In genomic region chr3:127790580-127791183, GRCh38 we compare ENCODE assay signal across 10 cellular contexts. TPM values are rescaled to one million over a fixed set of nuclear protein-coding genes. Genes with fewer than 3 reads are reported as not detected.
A peak's percentile ranks its signal among the peaks of the same experiment; 100 is the strongest.
DNase-seq lines count a peak whose midpoint lies in the region; ATAC-seq and TF ChIP-seq lines count a peak whose summit lies in the region.
"Had no signal": no experiment of that assay in that cellular context is flagged by ENCODE, and none has a peak within 500 bp of the region (broad histone marks: within the 10 kb centered on the region; RNA-seq: fewer than 3 reads in every experiment).

No MANE protein-coding gene starts in this region.

- TF ChIP-seq CTCF in gastrocnemius medialis (IDR thresholded peaks at IDR 0.05 in 4 of 5, conservative IDR thresholded peaks at IDR 0.05 in 1 of 5) = no peak

- in situ Hi-C loops in gastrocnemius medialis (cut with MboI; ENCODE audit: low sequenced_read_pairs in 4 of 4) = no loop called here

- H3K27ac ChIP-seq in duodenal mucosa (ENCODE audit: low read depth, low read length) (peak overlapping the region; percentile 17), gastrocnemius medialis (peak overlapping the region; percentile 3 to 92 (median 70))
- H3K27ac ChIP-seq: pancreas had no signal

- peaks cover 27% of the 10 kb centered on the region for H3K27me3 Mint-ChIP-seq in activated T-cell treated with anti-CD3 and anti-CD28 coated beads, Interleukin-2, amount 50 U/mL, for 4 hours (ENCODE audit: low read depth)

- H3K4me1 ChIP-seq in duodenal mucosa (ENCODE audit: control insufficient read depth in 1 of 2, insufficient read depth in 2 of 2, low read length in 2 of 2) = peaks cover 33 to 43% of the 10 kb centered on the region in 2 donors
- H3K4me1 ChIP-seq in gastrocnemius medialis = peaks cover 71 to 86% of the 10 kb centered on the region in 2 donors

- peak overlapping the region in 1 of 2 donors; percentile 12 for H3K9ac ChIP-seq in duodenal mucosa (ENCODE audit: low read depth in 1 of 2, low read length in 2 of 2)

- no peaks in the 10 kb centered on the region for H3K27me3 ChIP-seq in duodenal mucosa (ENCODE audit: control insufficient read depth in 1 of 2, insufficient read depth in 2 of 2, low read length in 2 of 2)
- no peaks in the 10 kb centered on the region for H3K27me3 ChIP-seq in gastrocnemius medialis
- H3K27me3 ChIP-seq: pancreas had no signal

- H3K4me3 Mint-ChIP-seq in activated T-cell treated with anti-CD3 and anti-CD28 coated beads, Interleukin-2, amount 50 U/mL, for 4 hours = no peak overlapping the region

- H3K4me3 ChIP-seq in duodenal mucosa (ENCODE audit: low read depth in 1 of 2, low read length in 2 of 2) = no peak overlapping the region
- H3K4me3 ChIP-seq in gastrocnemius medialis = no peak overlapping the region
- H3K4me3 ChIP-seq: pancreas had no signal

- TF ChIP-seq POLR2A in gastrocnemius medialis (IDR thresholded peaks at IDR 0.05) = no peak

- peak; percentile 4 for ATAC-seq in GM18870 (IDR thresholded peaks at IDR 0.05; ENCODE audit: unreplicated experiment)
- ATAC-seq in HG03064 (IDR thresholded peaks at IDR 0.05; ENCODE audit: low read depth, unreplicated experiment) = peak; percentile 10
- no peak for ATAC-seq in gastrocnemius medialis
- ATAC-seq in activated T-cell treated with anti-CD3 and anti-CD28 coated beads, Interleukin-2, amount 50 U/mL, for 4 hours = no peak

- intact Hi-C loops in gastrocnemius medialis (cut with DNase I; ENCODE audit: low total_unique reads) = no loop called here

- no peaks in the 10 kb centered on the region for H3K9me3 Mint-ChIP-seq in activated T-cell treated with anti-CD3 and anti-CD28 coated beads, Interleukin-2, amount 50 U/mL, for 4 hours

- H3K36me3 Mint-ChIP-seq in activated T-cell treated with anti-CD3 and anti-CD28 coated beads, Interleukin-2, amount 50 U/mL, for 4 hours (ENCODE audit: insufficient read depth) = no peaks in the 10 kb centered on the region

- no peaks in the 10 kb centered on the region for H3K9me3 ChIP-seq in duodenal mucosa (ENCODE audit: control insufficient read depth in 1 of 2, low read length in 2 of 2)
- no peaks in the 10 kb centered on the region for H3K9me3 ChIP-seq in gastrocnemius medialis
- H3K9me3 ChIP-seq: pancreas had no signal

- H3K36me3 ChIP-seq in duodenal mucosa (ENCODE audit: control insufficient read depth in 1 of 2, insufficient read depth in 2 of 2, low read length in 2 of 2) (peaks cover 0 to 2% of the 10 kb centered on the region in 2 donors), gastrocnemius medialis (no peaks in the 10 kb centered on the region)
- H3K36me3 ChIP-seq: pancreas had no signal

- peaks cover 2% of the 10 kb centered on the region for H3K4me1 Mint-ChIP-seq in activated T-cell treated with anti-CD3 and anti-CD28 coated beads, Interleukin-2, amount 50 U/mL, for 4 hours (ENCODE audit: low read depth)

- DNase-seq in gastrocnemius medialis = peak in 1 of 2 donors; percentile 10
- no peak for DNase-seq in NK-92 treated with Interleukin-12 subunit alpha and Interleukin-12 subunit beta, amount 100 ng/mL, for 24 hours (lab: John Stamatoyannopoulos, UW)
- DNase-seq in activated T-cell treated with anti-CD3 and anti-CD28 coated beads, Interleukin-2, amount 50 U/mL, for 4 hours = no peak
- no peak for DNase-seq in NCI-H69 (lab: John Stamatoyannopoulos, UW)
- DNase-seq in activated CD8-positive, alpha-beta memory T cell treated with anti-CD3 and anti-CD28 coated beads, Interleukin-2, amount 50 U/mL, for 4 hours = no peak
- DNase-seq: hypothalamus, pancreas had no signal

RNA-seq across cellular contexts. Expression of gene MGLL, which starts 31.6 kb away (rescaled TPM):
- 10 to 100 TPM; 26.5 to 50.2 (median 43.8) TPM for total RNA-seq in gastrocnemius medialis
- 1 to 10 TPM; 2.2 to 8.0 (median 2.6) TPM for total RNA-seq in activated T-cell treated with anti-CD3 and anti-CD28 coated beads, Interleukin-2, amount 50 U/mL, for 4 hours

Comparison
In these comparisons a context has a peak if more than half of its experiments do, and no peak if none do; other contexts are left out.
1. ATAC-seq: peak in GM18870 (single experiment) and HG03064 (single experiment); none in gastrocnemius medialis (0 of 2) and activated T-cell treated with anti-CD3 and anti-CD28 coated beads, Interleukin-2, amount 50 U/mL, for 4 hours (0 of 2).